ENCODE assay signal across 8 cellular contexts in genomic region chr15:101258238-101259144, GRCh38. TPM values are rescaled to one million over a fixed set of nuclear protein-coding genes. Genes with fewer than 3 reads are reported as not detected.
DNase-seq lines count a peak whose midpoint lies in the region; ATAC-seq, FAIRE-seq and TF ChIP-seq lines count a peak whose summit lies in the region.

No MANE protein-coding gene starts in this region.

- H3K4me1 Mint-ChIP-seq in activated naive CD8-positive, alpha-beta T cell treated with anti-CD3 and anti-CD28 coated beads, Interleukin-2, amount 10 ng/mL, durations not matched to agents 7 days and 5 days: peaks cover 18% of the 10 kb centered on the region

- no peak overlapping the region for H3K27ac ChIP-seq in PC-3 (ENCODE audit: low read length)
- no peak overlapping the region for H3K27ac ChIP-seq in cardiac muscle cell

- H4K20me1 ChIP-seq in PC-3 (ENCODE audit: low read length): no peaks in the 10 kb centered on the region

- no peaks in the 10 kb centered on the region for H3K9me2 ChIP-seq in PC-3 (replicated peaks; ENCODE audit: low read length)

- no peak overlapping the region for H3K9ac ChIP-seq in PC-3 (ENCODE audit: low read length)

- H3K4me2 ChIP-seq in PC-3 (ENCODE audit: low read length): peak overlapping the region; percentile 71

- no peaks in the 10 kb centered on the region for H3K36me3 Mint-ChIP-seq in activated naive CD8-positive, alpha-beta T cell treated with anti-CD3 and anti-CD28 coated beads, Interleukin-2, amount 10 ng/mL, durations not matched to agents 7 days and 5 days

- H3K27ac Mint-ChIP-seq in activated naive CD8-positive, alpha-beta T cell treated with anti-CD3 and anti-CD28 coated beads, Interleukin-2, amount 10 ng/mL, durations not matched to agents 7 days and 5 days: no peak overlapping the region

- peak; percentile 64 for DNase-seq in activated CD8-positive, alpha-beta memory T cell treated with anti-CD3 and anti-CD28 coated beads for 24 hours
- no peak for DNase-seq in activated CD8-positive, alpha-beta memory T cell treated with anti-CD3 and anti-CD28 coated beads, Interleukin-2, amount 50 U/mL, for 48 hours
- DNase-seq in HTR-8/SVneo (ENCODE audit: insufficient read length, low spot score): peak; percentile 65
- DNase-seq in PC-3: peak; percentile 80
- DNase-seq in activated naive CD8-positive, alpha-beta T cell treated with anti-CD3 and anti-CD28 coated beads, Interleukin-2, amount 10 ng/mL, durations not matched to agents 7 days and 5 days: no peak
- peak; percentile 79 to 88 for DNase-seq in cardiac muscle cell (ENCODE audit: low read depth in 1 of 2, low spot score in 1 of 2)
- peak; percentile 53 for DNase-seq in pulmonary artery endothelial cell (ENCODE audit: low read depth, low spot score)

- no peaks in the 10 kb centered on the region for H3K79me2 ChIP-seq in PC-3 (ENCODE audit: low read length)

- H3F3A ChIP-seq in PC-3 (ENCODE audit: low read length, unreplicated experiment): no peaks in the 10 kb centered on the region

- FAIRE-seq in HTR-8/SVneo (lab: Jason Lieb, UNC): no peak

- H3K4me3 ChIP-seq in PC-3 (ENCODE audit: low read length) (peak overlapping the region; percentile 34; the same call in 1 of the 2 replicates), cardiac muscle cell (no peak overlapping the region)

- H3K4me3 Mint-ChIP-seq in activated naive CD8-positive, alpha-beta T cell treated with anti-CD3 and anti-CD28 coated beads, Interleukin-2, amount 10 ng/mL, durations not matched to agents 7 days and 5 days: no peak overlapping the region

- POLR2A ChIA-PET in PC-3 (lab: Charles Lee; ENCODE audit: unreplicated experiment): no interaction called here
- POLR2A ChIA-PET in activated naive CD8-positive, alpha-beta T cell treated with anti-CD3 and anti-CD28 coated beads, Interleukin-2, amount 10 ng/mL, durations not matched to agents 7 days and 5 days (lab: Charles Lee): interaction anchor here (1.0 kb wide), 1 partner anchor 243 kb away, joined by 3 read pairs; no protein-coding TSS in a partner anchor

- CTCF ChIA-PET in PC-3 (lab: Charles Lee): interaction anchor here (1.0 kb wide), 1 partner anchor 168 kb away, joined by 3 read pairs; no protein-coding TSS in a partner anchor

- peaks cover 14% of the 10 kb centered on the region for H3K27me3 Mint-ChIP-seq in activated naive CD8-positive, alpha-beta T cell treated with anti-CD3 and anti-CD28 coated beads, Interleukin-2, amount 10 ng/mL, durations not matched to agents 7 days and 5 days

- intact Hi-C loops in PC-3 (cut with micrococcal nuclease): loop anchor here (1.0 kb wide), 2 partner anchors 169 to 243 kb away; no protein-coding TSS in a partner anchor

- H3K4me1 ChIP-seq in PC-3 (ENCODE audit: insufficient read depth, low read length) (no peaks in the 10 kb centered on the region), cardiac muscle cell (ENCODE audit: low read depth) (peaks cover 19% of the 10 kb centered on the region)

- H3K27me3 ChIP-seq in PC-3 (ENCODE audit: low read length): no peaks in the 10 kb centered on the region
- no peaks in the 10 kb centered on the region for H3K27me3 ChIP-seq in cardiac muscle cell

- TF ChIP-seq CTCF in PC-3 (conservative IDR thresholded peaks at IDR 0.05; ENCODE audit: low read depth, low read length) (peak; percentile 95), cardiac muscle cell (IDR thresholded peaks at IDR 0.05; ENCODE audit: low read depth, low read length) (peak; percentile 76)

- H3K36me3 ChIP-seq in PC-3 (ENCODE audit: low read depth, low read length): no peaks in the 10 kb centered on the region
- H3K36me3 ChIP-seq in cardiac muscle cell: no peaks in the 10 kb centered on the region

- H3K9me3 ChIP-seq in PC-3 (ENCODE audit: low read length) (no peaks in the 10 kb centered on the region), cardiac muscle cell (ENCODE audit: low read depth) (no peaks in the 10 kb centered on the region)

- ATAC-seq in PC-3 (peak; percentile 87), GM21367 (IDR thresholded peaks at IDR 0.05; ENCODE audit: unreplicated experiment) (no peak)
- peak; percentile 51 for ATAC-seq in activated naive CD8-positive, alpha-beta T cell treated with anti-CD3 and anti-CD28 coated beads, Interleukin-2, amount 10 ng/mL, durations not matched to agents 7 days and 5 days (ENCODE audit: low read depth)

- peak overlapping the region; percentile 82 for H2AFZ ChIP-seq in PC-3 (ENCODE audit: low read length)

- no TSS peak for BruUV-seq in PC-3 (replicated peaks; lab: Mats Ljungman, UMichigan)

- no peaks in the 10 kb centered on the region for H3K9me3 Mint-ChIP-seq in activated naive CD8-positive, alpha-beta T cell treated with anti-CD3 and anti-CD28 coated beads, Interleukin-2, amount 10 ng/mL, durations not matched to agents 7 days and 5 days

RNA-seq across cellular contexts. Expression of gene CHSY1, which starts 6.6 kb away (rescaled TPM):
- total RNA-seq in PC-3 (2014; rRNA removed) (13.8 and 19.5 TPM in 2 replicates), cardiac muscle cell (28.0 and 30.3 TPM in 2 replicates), pulmonary artery endothelial cell (50.5 and 58.9 TPM in 2 replicates)
- total RNA-seq in activated naive CD8-positive, alpha-beta T cell treated with anti-CD3 and anti-CD28 coated beads, Interleukin-2, amount 10 ng/mL, durations not matched to agents 7 days and 5 days: 10 to 100 TPM; 37.0 to 37.8 TPM
- 33.4 and 36.0 TPM in 2 replicates for polyA plus RNA-seq in cardiac muscle cell

RNA-seq across cellular contexts. Expression of gene SELENOS, which starts 18.8 kb away (rescaled TPM):
- total RNA-seq in PC-3 (2014; rRNA removed) (40.1 and 47.0 TPM in 2 replicates), cardiac muscle cell (48.3 and 49.0 TPM in 2 replicates), pulmonary artery endothelial cell (49.5 and 67.9 TPM in 2 replicates)
- total RNA-seq in activated naive CD8-positive, alpha-beta T cell treated with anti-CD3 and anti-CD28 coated beads, Interleukin-2, amount 10 ng/mL, durations not matched to agents 7 days and 5 days: 10 to 100 TPM; 27.2 to 28.2 TPM
- polyA plus RNA-seq in cardiac muscle cell: 78.0 and 103 TPM in 2 replicates

RNA-seq across cellular contexts. Expression of gene SNRPA1, which starts 36.6 kb away (rescaled TPM):
- total RNA-seq in PC-3 (2014; rRNA removed): 66.1 and 68.2 TPM in 2 replicates
- 100 to 1,000 TPM; 121 TPM for total RNA-seq in activated naive CD8-positive, alpha-beta T cell treated with anti-CD3 and anti-CD28 coated beads, Interleukin-2, amount 10 ng/mL, durations not matched to agents 7 days and 5 days
- total RNA-seq in cardiac muscle cell: 36.6 and 43.1 TPM in 2 replicates
- polyA plus RNA-seq in cardiac muscle cell: 131 and 168 TPM in 2 replicates
- 24.7 and 37.8 TPM in 2 replicates for total RNA-seq in pulmonary artery endothelial cell

Comparison
In these comparisons a context has a peak if more than half of its experiments do, and no peak if none do; other contexts are left out.
1. DNase-seq: peak in activated CD8-positive, alpha-beta memory T cell treated with anti-CD3 and anti-CD28 coated beads for 24 hours (single experiment), HTR-8/SVneo (single experiment), PC-3 (single experiment), cardiac muscle cell (2 of 2) and pulmonary artery endothelial cell (single experiment); none in activated CD8-positive, alpha-beta memory T cell treated with anti-CD3 and anti-CD28 coated beads, Interleukin-2, amount 50 U/mL, for 48 hours (single experiment) and activated naive CD8-positive, alpha-beta T cell treated with anti-CD3 and anti-CD28 coated beads, Interleukin-2, amount 10 ng/mL, durations not matched to agents 7 days and 5 days (single experiment).